In genomic region chr3:33597257-33597689, GRCh38 we compare ENCODE assay signal across 25 cellular contexts.
DNase-seq lines count a peak whose midpoint lies in the region; ATAC-seq and TF ChIP-seq lines count a peak whose summit lies in the region.
"Had no signal": no experiment of that assay in that cellular context is flagged by ENCODE, and none has a peak within 500 bp of the region (broad histone marks: within the 10 kb centered on the region; RNA-seq: fewer than 3 reads in every experiment).

No MANE protein-coding gene starts in this region.

- H3K4me3 ChIP-seq in PC-3 (ENCODE audit: low read length) (no peak overlapping the region), endodermal cell (ENCODE audit: low read length) (no peak overlapping the region), right lobe of liver (no peak overlapping the region)
- H3K4me3 ChIP-seq: coronary artery, psoas muscle, thoracic aorta had no signal

- H3F3A ChIP-seq in PC-3 (ENCODE audit: low read length, unreplicated experiment), result no peaks in the 10 kb centered on the region

- intact Hi-C loops in PC-3 (cut with micrococcal nuclease) (no loop called here), right lobe of liver (cut with DNase I) (no loop called here)

- POLR2A ChIA-PET in PC-3 (lab: Charles Lee; ENCODE audit: unreplicated experiment), result no interaction called here

- H3K4me3 Mint-ChIP-seq in endodermal cell, result no peak overlapping the region
- H3K4me3 Mint-ChIP-seq in HFFc6, result no peak overlapping the region
- no peak overlapping the region for H3K4me3 Mint-ChIP-seq in effector memory CD8-positive, alpha-beta T cell
- H3K4me3 Mint-ChIP-seq in chondrocyte (ENCODE audit: unreplicated experiment), result no peak overlapping the region
- H3K4me3 Mint-ChIP-seq: activated CD4-positive, alpha-beta memory T cell treated with anti-CD3 and anti-CD28 coated beads, Interleukin-2, amount 10 ng/mL, durations not matched to agents 7 days and 5 days; activated T-cell treated with anti-CD3 and anti-CD28 coated beads, Interleukin-2, amount 50 U/mL, for 4 hours; CD4-positive, alpha-beta T cell had no signal

- BruUV-seq in PC-3 (replicated peaks; lab: Mats Ljungman, UMichigan), result no TSS peak

- H3K4me1 Mint-ChIP-seq in endodermal cell, result no peaks in the 10 kb centered on the region
- H3K4me1 Mint-ChIP-seq in HFFc6 (ENCODE audit: low read depth), result no peaks in the 10 kb centered on the region
- H3K4me1 Mint-ChIP-seq in effector memory CD8-positive, alpha-beta T cell (ENCODE audit: low read depth in 2 of 2), result no peaks in the 10 kb centered on the region
- H3K4me1 Mint-ChIP-seq in chondrocyte (ENCODE audit: low read depth), result no peaks in the 10 kb centered on the region
- H3K4me1 Mint-ChIP-seq: activated CD4-positive, alpha-beta memory T cell treated with anti-CD3 and anti-CD28 coated beads, Interleukin-2, amount 10 ng/mL, durations not matched to agents 7 days and 5 days had no signal

- H3K4me1 ChIP-seq in PC-3 (ENCODE audit: insufficient read depth, low read length) (no peaks in the 10 kb centered on the region), endodermal cell (ENCODE audit: control insufficient read depth, insufficient read depth, low read length) (no peaks in the 10 kb centered on the region), right lobe of liver (peaks cover 0 to 8% (median 2%) of the 10 kb centered on the region in 4 donors)
- H3K4me1 ChIP-seq: psoas muscle had no signal

- peaks cover 40% of the 10 kb centered on the region for H3K36me3 Mint-ChIP-seq in endodermal cell (ENCODE audit: low read depth)
- no peaks in the 10 kb centered on the region for H3K36me3 Mint-ChIP-seq in HFFc6 (ENCODE audit: low read depth)
- H3K36me3 Mint-ChIP-seq in effector memory CD8-positive, alpha-beta T cell (ENCODE audit: insufficient read depth), result peaks cover 20% of the 10 kb centered on the region
- H3K36me3 Mint-ChIP-seq in chondrocyte (ENCODE audit: low read depth), result peaks cover 15% of the 10 kb centered on the region

- H3K79me2 ChIP-seq in PC-3 (ENCODE audit: low read length), result no peaks in the 10 kb centered on the region

- no peaks in the 10 kb centered on the region for H4K20me1 ChIP-seq in PC-3 (ENCODE audit: low read length)

- no peaks in the 10 kb centered on the region for H3K9me2 ChIP-seq in PC-3 (replicated peaks; ENCODE audit: low read length)

- H3K9me3 ChIP-seq in PC-3 (ENCODE audit: low read length) (no peaks in the 10 kb centered on the region), endodermal cell (ENCODE audit: control insufficient read depth, low read length) (no peaks in the 10 kb centered on the region), right lobe of liver (no peaks in the 10 kb centered on the region)
- H3K9me3 ChIP-seq: psoas muscle, thoracic aorta had no signal

- ATAC-seq in PC-3, result peak; percentile 14; the same call in 1 of the 2 replicates
- ATAC-seq in right lobe of liver, result peak; percentile 90 to 96 (median 92)
- no peak for ATAC-seq in GM21515 (IDR thresholded peaks at IDR 0.05; ENCODE audit: unreplicated experiment)
- ATAC-seq in effector memory CD8-positive, alpha-beta T cell (replicated peaks), result no peak
- ATAC-seq: activated T-cell treated with anti-CD3 and anti-CD28 coated beads, Interleukin-2, amount 50 U/mL, for 4 hours; psoas muscle had no signal

- no peak overlapping the region for H3K4me2 ChIP-seq in PC-3 (ENCODE audit: low read length)

- WGBS in endodermal cell (ENCODE audit: insufficient coverage in 1 of 2, insufficient read length in 1 of 2), 2 experiments, result 83 to 86% methylated on average over 1 to 2 of the region's 2 CpGs
- WGBS in right lobe of liver (ENCODE audit: insufficient coverage, low coverage, low lambda C conversion rate, missing lambda C conversion rate), result 28% methylated on average over 2 of the region's 2 CpGs

- no peak overlapping the region for H3K27ac ChIP-seq in PC-3 (ENCODE audit: low read length)
- H3K27ac ChIP-seq in endodermal cell (ENCODE audit: low read depth, low read length), result no peak overlapping the region
- no peak overlapping the region for H3K27ac ChIP-seq in right lobe of liver
- H3K27ac ChIP-seq: coronary artery, psoas muscle, thoracic aorta had no signal

- H3K27me3 Mint-ChIP-seq in endodermal cell (ENCODE audit: insufficient read depth) (no peaks in the 10 kb centered on the region), HFFc6 (ENCODE audit: insufficient read depth) (no peaks in the 10 kb centered on the region), chondrocyte (ENCODE audit: low read depth) (no peaks in the 10 kb centered on the region)
- no peaks in the 10 kb centered on the region for H3K27me3 Mint-ChIP-seq in effector memory CD8-positive, alpha-beta T cell
- H3K27me3 Mint-ChIP-seq: activated CD4-positive, alpha-beta memory T cell treated with anti-CD3 and anti-CD28 coated beads, Interleukin-2, amount 10 ng/mL, durations not matched to agents 7 days and 5 days; CD4-positive, alpha-beta T cell had no signal

- H3K27me3 ChIP-seq in PC-3 (ENCODE audit: low read length) (no peaks in the 10 kb centered on the region), endodermal cell (ENCODE audit: control insufficient read depth, insufficient read depth, low read length, poor library complexity, severe bottlenecking) (no peaks in the 10 kb centered on the region), right lobe of liver (no peaks in the 10 kb centered on the region)

- TF ChIP-seq CTCF in PC-3 (conservative IDR thresholded peaks at IDR 0.05; ENCODE audit: low read depth, low read length) (no peak), endodermal cell (conservative IDR thresholded peaks at IDR 0.05) (no peak), right lobe of liver (IDR thresholded peaks at IDR 0.05) (no peak), HFFc6 (IDR thresholded peaks at IDR 0.05) (no peak), chondrocyte (IDR thresholded peaks at IDR 0.05) (no peak)

- H3K27ac Mint-ChIP-seq in endodermal cell (peak overlapping the region; percentile 64), HFFc6 (no peak overlapping the region), chondrocyte (ENCODE audit: unreplicated experiment) (no peak overlapping the region)
- peak overlapping the region in 1 of 2 donors; percentile 32 for H3K27ac Mint-ChIP-seq in effector memory CD8-positive, alpha-beta T cell
- H3K27ac Mint-ChIP-seq: activated CD4-positive, alpha-beta memory T cell treated with anti-CD3 and anti-CD28 coated beads, Interleukin-2, amount 10 ng/mL, durations not matched to agents 7 days and 5 days; CD4-positive, alpha-beta T cell had no signal

- no peak for TF ChIP-seq POLR2A in right lobe of liver (IDR thresholded peaks at IDR 0.05)

- CTCF ChIA-PET in PC-3 (lab: Charles Lee), result no interaction called here

- H3K9ac ChIP-seq in PC-3 (ENCODE audit: low read length), result no peak overlapping the region
- no peak overlapping the region for H3K9ac ChIP-seq in endodermal cell (ENCODE audit: extremely low read depth, low read length, poor library complexity, severe bottlenecking)

- H3K36me3 ChIP-seq in PC-3 (ENCODE audit: low read depth, low read length) (no peaks in the 10 kb centered on the region; the same call in 1 of the 2 replicates), endodermal cell (ENCODE audit: control insufficient read depth, insufficient read depth, low read length) (peaks cover 47% of the 10 kb centered on the region), right lobe of liver (no peaks in the 10 kb centered on the region)

- DNase-seq in GM04503 (ENCODE audit: low read depth) (peak; percentile 0), PC-3 (no peak), endodermal cell (no peak), right lobe of liver (no peak), HFFc6 (no peak), chondrocyte (ENCODE audit: low spot score) (no peak)
- no peak for DNase-seq in effector memory CD8-positive, alpha-beta T cell
- DNase-seq: activated CD4-positive, alpha-beta memory T cell treated with anti-CD3 and anti-CD28 coated beads, Interleukin-2, amount 10 ng/mL, durations not matched to agents 7 days and 5 days; activated CD4-positive, CD25-positive, alpha-beta regulatory T cell; activated naive CD4-positive, alpha-beta T cell treated with anti-CD3 and anti-CD28 coated beads, Interleukin-2, amount 50 U/mL, for 16 hours; activated T-cell treated with anti-CD3 and anti-CD28 coated beads, Interleukin-2, amount 50 U/mL, for 4 hours; CD4-positive, alpha-beta T cell; DMS79 treated with DMSO at 0.1 percent for 48 hours; foreskin fibroblast; Karpas-422; kidney glomerular epithelial cell; midbrain; NCI-H1417; NCI-H2171 treated with DMSO at 0.1 percent for 48 hours; NCI-H69; psoas muscle; stimulated activated CD4-positive, alpha-beta T cell treated with anti-CD3 and anti-CD28 coated beads, Interleukin-12 subunit alpha, Interleukin-12 subunit beta, amount 100 ng/mL, for 4 hours had no signal

- H3K9me3 Mint-ChIP-seq in endodermal cell (no peaks in the 10 kb centered on the region), HFFc6 (no peaks in the 10 kb centered on the region), chondrocyte (ENCODE audit: low read depth) (no peaks in the 10 kb centered on the region)
- H3K9me3 Mint-ChIP-seq in effector memory CD8-positive, alpha-beta T cell, result no peaks in the 10 kb centered on the region
- H3K9me3 Mint-ChIP-seq: activated CD4-positive, alpha-beta memory T cell treated with anti-CD3 and anti-CD28 coated beads, Interleukin-2, amount 10 ng/mL, durations not matched to agents 7 days and 5 days; activated T-cell treated with anti-CD3 and anti-CD28 coated beads, Interleukin-2, amount 50 U/mL, for 4 hours; CD4-positive, alpha-beta T cell had no signal

- no peak overlapping the region for H2AFZ ChIP-seq in PC-3 (ENCODE audit: low read length)

Comparison
In these comparisons a context has a peak if more than half of its experiments do, and no peak if none do; other contexts are left out.
1. ATAC-seq: peak in PC-3 (single experiment) and right lobe of liver (4 of 4); none in GM21515 (single experiment) and effector memory CD8-positive, alpha-beta T cell (single experiment).